ENCODE assay signal across 11 cellular contexts in genomic region chr17:77144227-77144626, GRCh38. TPM values are rescaled to one million over a fixed set of nuclear protein-coding genes. Genes with fewer than 3 reads are reported as not detected.
DNase-seq lines count a peak whose midpoint lies in the region; ATAC-seq and TF ChIP-seq lines count a peak whose summit lies in the region.
"Had no signal": no experiment of that assay in that cellular context is flagged by ENCODE, and none has a peak within 500 bp of the region (broad histone marks: within the 10 kb centered on the region; RNA-seq: fewer than 3 reads in every experiment).

No MANE protein-coding gene starts in this region.

- no peaks in the 10 kb centered on the region for H3K27me3 Mint-ChIP-seq in memory B cell
- no peaks in the 10 kb centered on the region for H3K27me3 Mint-ChIP-seq in neural progenitor cell (ENCODE audit: insufficient read depth, low read depth)

- TF ChIP-seq CTCF in neural progenitor cell (IDR thresholded peaks at IDR 0.05): no peak

- peaks cover 60% of the 10 kb centered on the region for H4K20me1 ChIP-seq in neural progenitor cell (ENCODE audit: low read depth)

- H3K9ac ChIP-seq in neural progenitor cell: no peak overlapping the region

- H3K27ac Mint-ChIP-seq in memory B cell: peak overlapping the region; percentile 89
- H3K27ac Mint-ChIP-seq in neural progenitor cell: no peak overlapping the region

- intact Hi-C loops in right cardiac atrium (cut with DNase I): loop anchor here (5.0 to 10.0 kb wide), 3 partner anchors 47 to 71 kb away; no protein-coding TSS in a partner anchor
- intact Hi-C loops in left cardiac atrium (cut with DNase I): loop anchor here in 1 of 2 donors (2.0 to 5.0 kb wide), 2 partner anchors 47 to 65 kb away; no protein-coding TSS in a partner anchor

- peak overlapping the region; percentile 66 for H3K27ac ChIP-seq in right cardiac atrium (ENCODE audit: low read length)
- H3K27ac ChIP-seq in neural progenitor cell: no peak overlapping the region

- H3K36me3 Mint-ChIP-seq in memory B cell (peaks cover 23% of the 10 kb centered on the region), neural progenitor cell (peaks cover 18% of the 10 kb centered on the region)

- no peaks in the 10 kb centered on the region for H3K9me3 Mint-ChIP-seq in memory B cell
- peaks cover 4% of the 10 kb centered on the region for H3K9me3 Mint-ChIP-seq in neural progenitor cell

- H2AFZ ChIP-seq in neural progenitor cell (replicated peaks): no peak overlapping the region

- H3K9me3 ChIP-seq in right cardiac atrium (ENCODE audit: control insufficient read depth, low read length) (no peaks in the 10 kb centered on the region), neural progenitor cell (ENCODE audit: low read depth) (no peaks in the 10 kb centered on the region)

- H3K4me1 Mint-ChIP-seq in memory B cell (peaks cover 52% of the 10 kb centered on the region), neural progenitor cell (peaks cover 52% of the 10 kb centered on the region)

- no peaks in the 10 kb centered on the region for H3K27me3 ChIP-seq in right cardiac atrium (ENCODE audit: control insufficient read depth, insufficient read depth)
- H3K27me3 ChIP-seq in neural progenitor cell: no peaks in the 10 kb centered on the region

- H3K4me2 ChIP-seq in neural progenitor cell: no peak overlapping the region

- H3F3A ChIP-seq in neural progenitor cell (ENCODE audit: low read depth): peaks cover 13% of the 10 kb centered on the region

- DNase-seq in right cardiac atrium (no peak), left cardiac atrium (no peak), SHP77 treated with DMSO at 0.1 percent for 48 hours (lab: John Stamatoyannopoulos, UW) (peak; percentile 54), memory B cell (ENCODE audit: low spot score in 2 of 2) (no peak), neural progenitor cell (ENCODE audit: low spot score) (no peak), NCI-H2196 (lab: John Stamatoyannopoulos, UW; ENCODE audit: unreplicated experiment) (no peak), COLO829 (ENCODE audit: low spot score) (no peak)
- DNase-seq: KG1, T-helper 2 cell had no signal

- peak overlapping the region; percentile 44 for H3K4me3 Mint-ChIP-seq in memory B cell
- H3K4me3 Mint-ChIP-seq in neural progenitor cell: no peak overlapping the region

- H3K4me3 ChIP-seq in right cardiac atrium (ENCODE audit: low read length) (peak overlapping the region; percentile 95), neural progenitor cell (no peak overlapping the region)

- 68% methylated on average over 4 of the region's 4 CpGs for WGBS in right cardiac atrium

- H3K4me1 ChIP-seq in right cardiac atrium (ENCODE audit: control insufficient read depth, insufficient read depth, low read length): peaks cover 19% of the 10 kb centered on the region
- peaks cover 14% of the 10 kb centered on the region for H3K4me1 ChIP-seq in neural progenitor cell

- ATAC-seq in right cardiac atrium: no peak
- ATAC-seq in left cardiac atrium: no peak
- ATAC-seq in memory B cell (ENCODE audit: low read depth): no peak
- no peak for ATAC-seq in GM19455 (IDR thresholded peaks at IDR 0.05; ENCODE audit: unreplicated experiment)
- ATAC-seq: HCT116 had no signal

- no peaks in the 10 kb centered on the region for H3K36me3 ChIP-seq in neural progenitor cell

- peaks cover 53% of the 10 kb centered on the region for H3K79me2 ChIP-seq in neural progenitor cell (ENCODE audit: low read depth)

RNA-seq across cellular contexts. Expression of gene SEC14L1, which starts 3.5 kb away (rescaled TPM):
- total RNA-seq in right cardiac atrium (10 to 100 TPM; 47.2 to 58.4 (median 50.1) TPM), left cardiac atrium (10 to 100 TPM; 71.6 to 82.2 TPM), neural progenitor cell (ENCODE audit: low replicate concordance) (60.6 and 75.0 TPM in 2 replicates)
- polyA plus RNA-seq in right cardiac atrium: 39.6 TPM
